1 cellular context compared by ENCODE assay signal in genomic region chr7:36092221-36092771, GRCh38.
TF ChIP-seq lines count a peak whose summit lies in the region.

No MANE protein-coding gene starts in this region.

TF ChIP-seq in K562, 482 proteins besides CTCF, POLR2A, EP300 and RAD21 (continued from another document):
- TF ChIP-seq VEZF1 (CRISPR knock-in tag; IDR thresholded peaks at IDR 0.05) = peak; percentile 80
- no peak for TF ChIP-seq ZNF311 (CRISPR knock-in tag; IDR thresholded peaks at IDR 0.05)
- peak; percentile 31; the same call in 1 of the 2 replicates for TF ChIP-seq GATA2 (CRISPR knock-in tag; IDR thresholded peaks at IDR 0.05)
- TF ChIP-seq POLR2AphosphoS5 (IDR thresholded peaks at IDR 0.05; ENCODE audit: control insufficient read depth, insufficient read depth, low read depth, low read length) = peak; percentile 45; the same call in 1 of the 2 replicates
- TF ChIP-seq MGA (IDR thresholded peaks at IDR 0.05) = peak; percentile 37
- no peak for TF ChIP-seq DLX4 (CRISPR knock-in tag; IDR thresholded peaks at IDR 0.05)
- TF ChIP-seq MNT (conservative IDR thresholded peaks at IDR 0.05) = 0 out of 4 replicates have a peak, but pooled peaks of 1 of the 2 experiments have one; percentile 30
- peak; percentile 93 for TF ChIP-seq ATF7 (IDR thresholded peaks at IDR 0.05)
- peak; percentile 75 for TF ChIP-seq BHLHE40 (IDR thresholded peaks at IDR 0.05; ENCODE audit: low read length)
- peak; percentile 16; the same call in 1 of the 2 replicates for TF ChIP-seq RBFOX2 (IDR thresholded peaks at IDR 0.05; ENCODE audit: low read depth, low read length)
- TF ChIP-seq E2F3 (CRISPR knock-in tag; IDR thresholded peaks at IDR 0.05) = no peak
- peak; percentile 54; the same call in 1 of the 2 replicates for TF ChIP-seq NFIC (IDR thresholded peaks at IDR 0.05)
- peak; percentile 89 for TF ChIP-seq ESRRA (IDR thresholded peaks at IDR 0.05; ENCODE audit: borderline replicate concordance, low read depth)
- TF ChIP-seq SMAD4 (CRISPR knock-in tag; conservative IDR thresholded peaks at IDR 0.05) = peak; percentile 65
- peak; percentile 91 for TF ChIP-seq CBFA2T3 (IDR thresholded peaks at IDR 0.05)
- TF ChIP-seq RCOR1 (IDR thresholded peaks at IDR 0.05; ENCODE audit: borderline replicate concordance in 1 of 2, low read depth in 2 of 2, low read length in 2 of 2) = peak in 1 of 2 experiments; percentile 71; a peak in 1 of 4 replicates
- TF ChIP-seq ZEB2 (IDR thresholded peaks at IDR 0.05) = peak; percentile 62; the same call in 1 of the 2 replicates
- peak; percentile 45; the same call in 1 of the 2 replicates for TF ChIP-seq KLF16 (IDR thresholded peaks at IDR 0.05)
- peak; percentile 60; the same call in 1 of the 2 replicates for TF ChIP-seq ZNF316 (IDR thresholded peaks at IDR 0.05)
- no peak for TF ChIP-seq E2F8 (IDR thresholded peaks at IDR 0.05; ENCODE audit: low read depth, partially characterized antibody)
- peak; percentile 58 to 82; a peak in 3 of 4 replicates for TF ChIP-seq FOXK2 (conservative IDR thresholded peaks at IDR 0.05 in 1 of 2, IDR thresholded peaks at IDR 0.05 in 1 of 2; ENCODE audit: low read depth in 2 of 2)
- TF ChIP-seq TRIM24 (IDR thresholded peaks at IDR 0.05) = peak; percentile 54 to 69; a peak in 2 of 4 replicates
